11 cellular contexts compared by ENCODE assay signal in the genomic region with DNA sequence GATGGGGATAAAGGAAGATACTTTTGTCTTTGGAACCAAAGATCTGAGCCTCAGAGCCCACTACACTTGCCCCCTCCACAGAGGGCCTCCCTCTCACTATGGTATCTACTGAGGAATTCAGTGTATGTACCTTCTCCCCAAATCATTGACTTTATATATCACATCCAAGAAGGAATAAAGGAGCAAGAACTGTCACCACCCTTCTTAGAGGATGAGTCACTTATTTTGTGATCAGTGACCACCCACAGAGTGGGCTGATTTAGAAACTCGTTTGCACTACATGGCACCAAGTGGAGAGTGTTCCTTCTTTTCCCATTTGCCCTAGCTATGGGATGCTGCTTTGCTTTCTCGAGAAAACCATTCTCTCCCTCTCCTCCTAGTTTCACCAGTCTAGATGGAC. TPM values are rescaled to one million over a fixed set of nuclear protein-coding genes. Genes with fewer than 3 reads are reported as not detected.
DNase-seq lines count a peak whose midpoint lies in the region; ATAC-seq and TF ChIP-seq lines count a peak whose summit lies in the region.
"Had no signal": no experiment of that assay in that cellular context is flagged by ENCODE, and none has a peak within 500 bp of the region (broad histone marks: within the 10 kb centered on the region; RNA-seq: fewer than 3 reads in every experiment).

No MANE protein-coding gene starts in this region.

- peak overlapping the region; percentile 98 for H3K27ac ChIP-seq in OCI-LY7 (ENCODE audit: low read depth, low read length, poor library complexity, severe bottlenecking)
- H3K27ac ChIP-seq: parathyroid adenoma had no signal

- H3K9me3 ChIP-seq in OCI-LY7 (ENCODE audit: low read length) (peaks cover 9% of the 10 kb centered on the region; the same call in 1 of the 2 replicates), MG63 (no peaks in the 10 kb centered on the region)

- H3K36me3 Mint-ChIP-seq in activated T-cell treated with anti-CD3 and anti-CD28 coated beads, Interleukin-2, amount 50 U/mL, for 72 hours (ENCODE audit: insufficient read depth in 2 of 2) = peaks cover 9 to 12% of the 10 kb centered on the region in 2 donors

- H3K4me2 ChIP-seq in OCI-LY7 (ENCODE audit: low read length) = peak overlapping the region; percentile 88

- CTCF ChIA-PET in OCI-LY7 (lab: Charles Lee; ENCODE audit: unreplicated experiment) = no interaction called here

- DNase-seq in activated T-cell treated with anti-CD3 and anti-CD28 coated beads, Interleukin-2, amount 50 U/mL, for 72 hours = no peak
- DNase-seq in activated T-cell treated with anti-CD3 and anti-CD28 coated beads, Interleukin-2, amount 50 U/mL, for 1 hour = no peak
- DNase-seq in OCI-LY7 (ENCODE audit: low spot score) (no peak), choroid plexus epithelial cell (ENCODE audit: low read depth) (peak; percentile 58), Right ventricle myocardium superior (no peak), MG63 (no peak)
- DNase-seq in stimulated activated naive CD8-positive, alpha-beta T cell treated with anti-CD3 and anti-CD28 coated beads, Interleukin-15, amount 100 ng/mL, for 72 hours = no peak
- DNase-seq: DMS79, NCI-H1417 had no signal

- no peak overlapping the region for H2AFZ ChIP-seq in OCI-LY7 (ENCODE audit: low read length)
- H2AFZ ChIP-seq: parathyroid adenoma had no signal

- H3K4me1 ChIP-seq in OCI-LY7 (ENCODE audit: insufficient read depth, low read length, poor library complexity, severe bottlenecking) = peaks cover 63% of the 10 kb centered on the region

- H3K9me3 Mint-ChIP-seq in activated T-cell treated with anti-CD3 and anti-CD28 coated beads, Interleukin-2, amount 50 U/mL, for 72 hours = peaks cover 0 to 1% of the 10 kb centered on the region in 2 donors
- H3K9me3 Mint-ChIP-seq in stimulated activated naive CD8-positive, alpha-beta T cell treated with anti-CD3 and anti-CD28 coated beads, Interleukin-15, amount 100 ng/mL, for 72 hours = peaks cover 8 to 11% of the 10 kb centered on the region in 2 donors

- H3K4me3 ChIP-seq in OCI-LY7 (ENCODE audit: low read depth, low read length, poor library complexity, severe bottlenecking) (peak overlapping the region; percentile 82), choroid plexus epithelial cell (ENCODE audit: low read depth, low read length) (no peak overlapping the region), MG63 (no peak overlapping the region)

- POLR2A ChIA-PET in OCI-LY7 (lab: Charles Lee) = interaction anchor here (0.6 to 5.1 kb wide), 12 partner anchors 9 to 1602 kb away, joined by 3 to 36 read pairs (median 4); partner anchors contain the start of gene DMTF1

- H3K79me2 ChIP-seq in OCI-LY7 (ENCODE audit: insufficient read depth, low read depth, low read length) = peaks cover 93% of the 10 kb centered on the region

- peak overlapping the region; percentile 76 to 86 for H3K4me3 Mint-ChIP-seq in activated T-cell treated with anti-CD3 and anti-CD28 coated beads, Interleukin-2, amount 50 U/mL, for 72 hours
- H3K4me3 Mint-ChIP-seq in stimulated activated naive CD8-positive, alpha-beta T cell treated with anti-CD3 and anti-CD28 coated beads, Interleukin-15, amount 100 ng/mL, for 72 hours = peak overlapping the region; percentile 73 to 91

- no peaks in the 10 kb centered on the region for H3K9me2 ChIP-seq in OCI-LY7 (ENCODE audit: insufficient read depth, low read length)

- TF ChIP-seq CTCF in OCI-LY7 (conservative IDR thresholded peaks at IDR 0.05; ENCODE audit: low read length) (no peak), choroid plexus epithelial cell (conservative IDR thresholded peaks at IDR 0.05; ENCODE audit: low read depth, low read length) (no peak)

- H3K27me3 ChIP-seq in MG63 = no peaks in the 10 kb centered on the region

- H3K36me3 ChIP-seq in OCI-LY7 (ENCODE audit: insufficient read depth, low read length) (peaks cover 89% of the 10 kb centered on the region), MG63 (0 out of 2 replicates have a peak, but pooled peaks cover 2% of the 10 kb centered on the region)

- no TSS peak for BruUV-seq in OCI-LY7 (replicated peaks; lab: Mats Ljungman, UMichigan)

- H3K27me3 Mint-ChIP-seq in activated T-cell treated with anti-CD3 and anti-CD28 coated beads, Interleukin-2, amount 50 U/mL, for 72 hours (ENCODE audit: low read depth) = no peaks in the 10 kb centered on the region
- H3K27me3 Mint-ChIP-seq in stimulated activated naive CD8-positive, alpha-beta T cell treated with anti-CD3 and anti-CD28 coated beads, Interleukin-15, amount 100 ng/mL, for 72 hours = no peaks in the 10 kb centered on the region

- peak overlapping the region; percentile 94 for H3K27ac Mint-ChIP-seq in activated T-cell treated with anti-CD3 and anti-CD28 coated beads, Interleukin-2, amount 50 U/mL, for 72 hours
- H3K27ac Mint-ChIP-seq in stimulated activated naive CD8-positive, alpha-beta T cell treated with anti-CD3 and anti-CD28 coated beads, Interleukin-15, amount 100 ng/mL, for 72 hours = peak overlapping the region; percentile 76 to 92

- H3K4me1 Mint-ChIP-seq in activated T-cell treated with anti-CD3 and anti-CD28 coated beads, Interleukin-2, amount 50 U/mL, for 72 hours (ENCODE audit: low read depth) = peaks cover 82% of the 10 kb centered on the region
- peaks cover 69% of the 10 kb centered on the region for H3K4me1 Mint-ChIP-seq in stimulated activated naive CD8-positive, alpha-beta T cell treated with anti-CD3 and anti-CD28 coated beads, Interleukin-15, amount 100 ng/mL, for 72 hours

- peaks cover 42% of the 10 kb centered on the region for H4K20me1 ChIP-seq in OCI-LY7 (ENCODE audit: insufficient read depth, low read length)

- intact Hi-C loops in OCI-LY7 (cut with micrococcal nuclease; ENCODE audit: unreplicated experiment) (no loop called here), Right ventricle myocardium superior (cut with DNase I) (no loop called here)

- ATAC-seq in activated T-cell treated with anti-CD3 and anti-CD28 coated beads, Interleukin-2, amount 50 U/mL, for 72 hours (replicated peaks in 1 of 2) = no peak
- no peak for ATAC-seq in stimulated activated naive CD8-positive, alpha-beta T cell treated with anti-CD3 and anti-CD28 coated beads, Interleukin-15, amount 100 ng/mL, for 72 hours
- no peak for ATAC-seq in Right ventricle myocardium superior (ENCODE audit: poor library complexity)
- ATAC-seq in GM18520 (IDR thresholded peaks at IDR 0.05; ENCODE audit: unreplicated experiment) = no peak

RNA-seq across cellular contexts. Expression of gene TMEM243, which starts 5.7 kb away (rescaled TPM):
- total RNA-seq in activated T-cell treated with anti-CD3 and anti-CD28 coated beads, Interleukin-2, amount 50 U/mL, for 72 hours = 10 to 100 TPM; 58.6 to 65.6 TPM
- 116 and 126 TPM in 2 replicates for total RNA-seq in OCI-LY7 (2014; rRNA removed; shearing (Covaris generic))
- total RNA-seq in OCI-LY7 (2022) (88.7 and 101 TPM in 2 replicates), Right ventricle myocardium superior (4.8 TPM)
- 12.9 and 24.7 TPM in 2 replicates for total RNA-seq in MG63 (2014; rRNA removed; shearing (Covaris generic); ENCODE audit: low replicate concordance)
